25 cellular contexts compared by ENCODE assay signal in genomic region chr3:138684411-138684810, GRCh38.
"Had no signal": no experiment of that assay in that cellular context is flagged by ENCODE, and none has a peak within 500 bp of the region (broad histone marks: within the 10 kb centered on the region; RNA-seq: fewer than 3 reads in every experiment).

No MANE protein-coding gene starts in this region.

- FAIRE-seq: astrocyte, colon had no signal

- DNase-seq: activated CD4-positive, alpha-beta T cell treated with anti-CD3 and anti-CD28 coated beads, Interleukin-2, amount 50 U/mL, for 4 hours; activated CD8-positive, alpha-beta memory T cell treated with anti-CD3 and anti-CD28 coated beads for 24 hours; activated CD8-positive, alpha-beta memory T cell treated with anti-CD3 and anti-CD28 coated beads, Interleukin-2, amount 50 U/mL, for 4 hours; activated naive CD8-positive, alpha-beta T cell treated with anti-CD3 and anti-CD28 coated beads for 36 hours; activated T-cell treated with anti-CD3 and anti-CD28 coated beads, Interleukin-2, amount 50 U/mL, for 24 hours; dorsolateral prefrontal cortex; esophagus squamous epithelium; gastrocnemius medialis; hippocampal formation; left ventricle myocardium superior; mammary epithelial cell; midbrain; psoas muscle; stimulated activated CD4-positive, alpha-beta T cell treated with anti-CD3 and anti-CD28 coated beads, Interleukin-4, amount 100 ng/mL, for 24 hours; stimulated activated naive CD4-positive, alpha-beta T cell treated with Interleukin-2 at 50 U/mL for 16 hours; T-helper 1 cell; T-helper 9 cell; upper lobe of left lung had no signal

- ATAC-seq: activated T-helper 17 cell treated with anti-CD3 and anti-CD28 coated beads, Interleukin-2, amount 50 U/mL, for 72 hours; gastrocnemius medialis; left ventricle myocardium superior; natural killer cell treated with Interleukin-12 subunit alpha and Interleukin-12 subunit beta and Interleukin-15 and Interleukin-18, amount 100 ng/mL, for 72 hours; psoas muscle had no signal

- H3K4me1 ChIP-seq: breast epithelium, esophagus squamous epithelium, gastrocnemius medialis, psoas muscle, right atrium auricular region had no signal

- H3K27me3 ChIP-seq: breast epithelium, dorsolateral prefrontal cortex, esophagus squamous epithelium, gastrocnemius medialis, right atrium auricular region, upper lobe of left lung had no signal

- H3K4me3 ChIP-seq: breast epithelium, dorsolateral prefrontal cortex, esophagus squamous epithelium, gastrocnemius medialis, psoas muscle, right atrium auricular region, thoracic aorta, upper lobe of left lung had no signal

- H3K36me3 ChIP-seq: breast epithelium, right atrium auricular region, thoracic aorta had no signal

- H3K27ac ChIP-seq: breast epithelium, dorsolateral prefrontal cortex, esophagus squamous epithelium, gastrocnemius medialis, psoas muscle, right atrium auricular region, thoracic aorta, upper lobe of left lung had no signal

- H3K9me3 ChIP-seq: breast epithelium, esophagus squamous epithelium, gastrocnemius medialis, psoas muscle, right atrium auricular region, thoracic aorta, upper lobe of left lung had no signal
